Comparison of ENCODE assay signal across 8 cellular contexts in the genomic region with DNA sequence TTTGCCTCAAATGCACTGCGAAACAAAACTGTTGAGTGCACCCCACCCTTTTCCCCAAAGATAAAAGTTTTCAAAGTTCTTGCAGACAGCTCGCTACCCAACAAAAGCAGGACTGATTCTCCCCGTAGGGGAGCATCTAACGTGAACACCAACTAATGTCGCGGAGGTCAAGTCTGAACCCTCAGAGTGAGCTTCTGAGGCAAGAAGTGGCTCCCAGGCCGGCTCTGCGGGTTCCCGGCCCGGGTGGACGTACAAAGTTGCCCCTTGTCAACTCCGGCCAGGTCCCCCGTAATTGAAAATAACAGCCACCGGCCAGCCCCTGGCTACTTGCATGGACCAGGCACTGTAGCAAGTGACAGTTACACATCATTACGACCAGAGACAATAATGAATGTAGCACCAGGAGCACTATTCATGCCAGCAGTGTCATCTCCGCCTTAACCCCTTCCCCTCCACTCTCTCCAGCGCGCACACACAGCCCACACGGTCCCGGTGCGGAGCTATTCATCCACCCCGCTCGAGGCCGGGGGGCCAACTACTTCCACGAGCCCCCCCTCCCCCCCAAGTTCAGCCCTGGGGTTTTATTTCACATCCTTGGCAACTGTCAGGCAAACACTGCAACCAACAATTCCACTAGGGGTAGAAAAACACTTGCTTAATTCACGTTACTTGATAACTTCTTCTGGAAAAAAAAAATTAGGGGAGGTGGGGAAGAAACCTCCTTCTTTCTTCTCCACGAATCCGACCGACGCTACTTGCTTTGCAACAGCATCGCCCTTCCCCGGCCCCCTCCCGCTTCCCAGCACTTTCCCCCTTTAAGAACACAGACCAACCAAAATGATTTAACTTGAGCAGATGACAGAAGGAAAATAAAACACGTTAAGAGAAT. TPM values are rescaled to one million over a fixed set of nuclear protein-coding genes. Genes with fewer than 3 reads are reported as not detected.
DNase-seq lines count a peak whose midpoint lies in the region; ATAC-seq, FAIRE-seq and TF ChIP-seq lines count a peak whose summit lies in the region.

No MANE protein-coding gene starts in this region.

- no peak for TF ChIP-seq EP300 in A549 (IDR thresholded peaks at IDR 0.05)

- H3K4me1 ChIP-seq in A549 (peaks cover 12% of the 10 kb centered on the region), HAP-1 (peaks cover 27% of the 10 kb centered on the region)

- peak overlapping the region; percentile 72 for H3K4me2 ChIP-seq in A549

- DNase-seq in A549 (ENCODE audit: low read depth in 1 of 2, low spot score in 1 of 2), result peak in 1 of 2 experiments; percentile 2
- peak; percentile 21 to 52 for DNase-seq in HAP-1 (ENCODE audit: low spot score in 2 of 2)
- peak; percentile 38 for DNase-seq in WTC11 (ENCODE audit: low spot score)
- DNase-seq in central memory CD4-positive, alpha-beta T cell, result peak; percentile 52
- DNase-seq in left kidney (ENCODE audit: low read depth, low spot score), result peak; percentile 84
- DNase-seq in stimulated activated CD4-positive, alpha-beta T cell treated with anti-CD3 and anti-CD28 coated beads, Interleukin-4, amount 100 ng/mL, for 24 hours, result peak; percentile 61
- DNase-seq in NCI-H2196 treated with DMSO at 0.1 percent for 48 hours (lab: John Stamatoyannopoulos, UW; ENCODE audit: unreplicated experiment), result no peak
- no peak for DNase-seq in SIG-M5 (lab: John Stamatoyannopoulos, UW)

- peaks cover 7% of the 10 kb centered on the region; the same call in 1 of the 2 replicates for H3K27me3 Mint-ChIP-seq in WTC11 (ENCODE audit: low read depth)

- no peak for TF ChIP-seq CTCF in A549 (IDR thresholded peaks at IDR 0.05)
- no peak for TF ChIP-seq CTCF in WTC11 (IDR thresholded peaks at IDR 0.05)

- POLR2A ChIA-PET in A549 (lab: Yijun Ruan, JAX), result no interaction called here
- POLR2A ChIA-PET in WTC11 (lab: Charles Lee), result no interaction called here

- no peaks in the 10 kb centered on the region for H3K36me3 Mint-ChIP-seq in WTC11

- ATAC-seq in A549 (no peak), WTC11 (no peak)

- CTCF ChIA-PET in A549 (lab: Yijun Ruan, JAX) (no interaction called here), WTC11 (lab: Charles Lee) (interaction anchor here (0.6 to 2.5 kb wide), 3 partner anchors 116 to 284 kb away, joined by 3 to 17 read pairs (median 4); no protein-coding TSS in a partner anchor)

- H3K9me3 ChIP-seq in A549, result no peaks in the 10 kb centered on the region
- no peaks in the 10 kb centered on the region for H3K9me3 ChIP-seq in HAP-1

- H3K4me3 ChIP-seq in A549 (peak overlapping the region; percentile 91), HAP-1 (peak overlapping the region; percentile 76)

- no peak for FAIRE-seq in A549 (lab: Jason Lieb, UNC)

- peak overlapping the region; percentile 94 to 98; a peak in 5 of 6 replicates for H3K27ac ChIP-seq in A549

- no peaks in the 10 kb centered on the region for H3K9me3 Mint-ChIP-seq in WTC11

- TF ChIP-seq RAD21 in A549 (conservative IDR thresholded peaks at IDR 0.05 in 1 of 2, IDR thresholded peaks at IDR 0.05 in 1 of 2), result no peak

- no peak for TF ChIP-seq POLR2A in A549 (IDR thresholded peaks at IDR 0.05; ENCODE audit: low read length)

- in situ Hi-C loops in HAP-1 (cut with MboI; ENCODE audit: low sequenced_read_pairs), result no loop called here

- H3K36me3 ChIP-seq in HAP-1 (replicated peaks), result no peaks in the 10 kb centered on the region

- H3K4me3 Mint-ChIP-seq in WTC11, result peak overlapping the region; percentile 99

- WGBS in A549 (ENCODE audit: missing lambda C conversion rate), result 38% methylated on average over 32 of the region's 34 CpGs

- H3K27me3 ChIP-seq in HAP-1 (ENCODE audit: low read depth), result no peaks in the 10 kb centered on the region

- peak overlapping the region; percentile 98 for H3K27ac Mint-ChIP-seq in WTC11

- peaks cover 34% of the 10 kb centered on the region for H3K4me1 Mint-ChIP-seq in WTC11

TF ChIP-seq in A549, 52 proteins besides CTCF, POLR2A, EP300 and RAD21:
- TF ChIP-seq TP53 (CRISPR knock-in tag; IDR thresholded peaks at IDR 0.05), result no peak
- no peak for TF ChIP-seq GATA3 (IDR thresholded peaks at IDR 0.05; ENCODE audit: borderline replicate concordance)
- no peak for TF ChIP-seq KDM5A (IDR thresholded peaks at IDR 0.05)
- no peak for TF ChIP-seq NFE2L2 (conservative IDR thresholded peaks at IDR 0.05; ENCODE audit: low read length)
- no peak for TF ChIP-seq NPAS2 (CRISPR knock-in tag; IDR thresholded peaks at IDR 0.05; ENCODE audit: borderline replicate concordance)
- no peak for TF ChIP-seq RARB (CRISPR knock-in tag; IDR thresholded peaks at IDR 0.05)
- TF ChIP-seq TFCP2L1 (CRISPR knock-in tag; IDR thresholded peaks at IDR 0.05), result no peak
- TF ChIP-seq EHF (CRISPR knock-in tag; IDR thresholded peaks at IDR 0.05), result no peak
- TF ChIP-seq FOSB (CRISPR knock-in tag; IDR thresholded peaks at IDR 0.05), result no peak
- TF ChIP-seq PHF8 (IDR thresholded peaks at IDR 0.05; ENCODE audit: borderline replicate concordance, low read depth), result no peak
- no peak for TF ChIP-seq HDAC2 (IDR thresholded peaks at IDR 0.05)
- no peak for TF ChIP-seq JUNB (IDR thresholded peaks at IDR 0.05)
- TF ChIP-seq NR3C1 (IDR thresholded peaks at IDR 0.05), result no peak
- no peak for TF ChIP-seq ZSCAN20 (CRISPR knock-in tag; IDR thresholded peaks at IDR 0.05)
- no peak for TF ChIP-seq RCOR1 (IDR thresholded peaks at IDR 0.05; ENCODE audit: low read depth, low read length)
- TF ChIP-seq HEYL (CRISPR knock-in tag; IDR thresholded peaks at IDR 0.05), result no peak
- no peak for TF ChIP-seq BCL3 (IDR thresholded peaks at IDR 0.05)
- no peak for TF ChIP-seq CHD4 (IDR thresholded peaks at IDR 0.05; ENCODE audit: borderline replicate concordance)
- TF ChIP-seq RNF2 (IDR thresholded peaks at IDR 0.05; ENCODE audit: borderline replicate concordance, low read depth), result no peak

TF ChIP-seq in WTC11, 78 proteins besides CTCF, POLR2A, EP300 and RAD21 (continues in another document):
- TF ChIP-seq E2F5 (CRISPR knock-in tag; IDR thresholded peaks at IDR 0.05) (no peak), SOX15 (CRISPR knock-in tag; IDR thresholded peaks at IDR 0.05) (no peak), ZBTB21 (CRISPR knock-in tag; IDR thresholded peaks at IDR 0.05; ENCODE audit: borderline replicate concordance) (no peak)
- TF ChIP-seq, protein P1, sequence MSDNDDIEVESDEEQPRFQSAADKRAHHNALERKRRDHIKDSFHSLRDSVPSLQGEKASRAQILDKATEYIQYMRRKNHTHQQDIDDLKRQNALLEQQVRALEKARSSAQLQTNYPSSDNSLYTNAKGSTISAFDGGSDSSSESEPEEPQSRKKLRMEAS (CRISPR knock-in tag; IDR thresholded peaks at IDR 0.05), result no peak
- TF ChIP-seq, protein P2, sequence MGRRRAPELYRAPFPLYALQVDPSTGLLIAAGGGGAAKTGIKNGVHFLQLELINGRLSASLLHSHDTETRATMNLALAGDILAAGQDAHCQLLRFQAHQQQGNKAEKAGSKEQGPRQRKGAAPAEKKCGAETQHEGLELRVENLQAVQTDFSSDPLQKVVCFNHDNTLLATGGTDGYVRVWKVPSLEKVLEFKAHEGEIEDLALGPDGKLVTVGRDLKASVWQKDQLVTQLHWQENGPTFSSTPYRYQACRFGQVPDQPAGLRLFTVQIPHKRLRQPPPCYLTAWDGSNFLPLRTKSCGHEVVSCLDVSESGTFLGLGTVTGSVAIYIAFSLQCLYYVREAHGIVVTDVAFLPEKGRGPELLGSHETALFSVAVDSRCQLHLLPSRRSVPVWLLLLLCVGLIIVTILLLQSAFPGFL (CRISPR knock-in tag; IDR thresholded peaks at IDR 0.05; ENCODE audit: borderline replicate concordance), result no peak
- TF ChIP-seq, protein P3, sequence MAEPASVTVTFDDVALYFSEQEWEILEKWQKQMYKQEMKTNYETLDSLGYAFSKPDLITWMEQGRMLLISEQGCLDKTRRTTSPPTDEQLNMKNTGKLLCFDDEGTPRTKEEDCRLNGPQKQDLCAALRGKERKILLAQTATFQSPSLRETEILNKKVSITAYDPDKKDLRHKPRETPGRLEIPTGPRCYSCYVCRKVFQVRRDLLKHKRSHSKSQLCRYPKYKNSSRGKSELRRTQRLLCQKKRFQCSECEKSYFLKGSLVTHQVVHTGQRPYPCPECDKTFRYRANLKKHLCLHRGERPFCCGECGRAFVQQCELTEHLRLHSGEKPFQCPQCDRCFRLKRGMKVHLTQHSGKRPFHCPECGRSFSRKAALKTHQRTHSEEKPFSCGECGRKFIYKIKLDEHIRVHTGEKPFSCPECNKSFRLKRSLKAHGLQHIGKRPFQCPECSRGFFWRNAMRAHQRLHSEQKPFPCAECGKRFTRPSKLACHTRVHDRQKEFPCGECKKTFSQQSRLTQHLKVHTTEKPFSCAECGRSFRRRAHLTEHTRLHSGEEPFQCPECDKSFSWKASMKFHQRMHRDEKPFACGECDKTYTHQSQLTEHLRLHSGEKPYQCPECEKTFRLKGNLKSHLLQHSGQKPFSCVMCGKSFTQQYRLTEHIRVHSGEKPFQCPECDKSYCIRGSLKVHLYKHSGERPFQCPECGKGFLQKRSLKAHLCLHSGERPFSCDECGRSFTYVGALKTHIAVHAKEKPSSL (CRISPR knock-in tag; conservative IDR thresholded peaks at IDR 0.05), result no peak

RNA-seq across cellular contexts. Expression of gene KLF12, which starts 1.2 kb away (rescaled TPM):
- 6.0 and 7.0 TPM in 2 replicates for polyA plus RNA-seq in A549 (2011; rRNA removed)
- 0.83 and 1.4 TPM in 2 replicates for polyA plus RNA-seq in A549 (2012; cell fraction: cytosol; rRNA removed)
- 0.83 and 1.3 TPM in 2 replicates for polyA plus RNA-seq in A549 (2012; cell fraction: nucleus; rRNA removed)
- 1.4 to 1.6 TPM (median 1.6 TPM) in 3 replicates for polyA plus RNA-seq in A549 (2017; fragmentation: RNase III; extraction: RNeasy Plus Mini Kit Qiagen cat#74134 plus additional on column Dnase treatment)
- polyA minus RNA-seq in A549 (2011; rRNA and poly(A)+ RNA removed), result 29.6 and 55.1 TPM in 2 replicates
- 7.7 to 8.5 TPM (median 8.3 TPM) in 3 replicates for total RNA-seq in WTC11 (2021)

Comparison
In these comparisons a context has a peak if more than half of its experiments do, and no peak if none do; other contexts are left out.
1. DNase-seq: peak in HAP-1 (2 of 2), WTC11 (single experiment), central memory CD4-positive, alpha-beta T cell (single experiment), left kidney (single experiment) and stimulated activated CD4-positive, alpha-beta T cell treated with anti-CD3 and anti-CD28 coated beads, Interleukin-4, amount 100 ng/mL, for 24 hours (single experiment); none in NCI-H2196 treated with DMSO at 0.1 percent for 48 hours (single experiment) and SIG-M5 (single experiment).